8 cellular contexts compared by ENCODE assay signal in the genomic region with DNA sequence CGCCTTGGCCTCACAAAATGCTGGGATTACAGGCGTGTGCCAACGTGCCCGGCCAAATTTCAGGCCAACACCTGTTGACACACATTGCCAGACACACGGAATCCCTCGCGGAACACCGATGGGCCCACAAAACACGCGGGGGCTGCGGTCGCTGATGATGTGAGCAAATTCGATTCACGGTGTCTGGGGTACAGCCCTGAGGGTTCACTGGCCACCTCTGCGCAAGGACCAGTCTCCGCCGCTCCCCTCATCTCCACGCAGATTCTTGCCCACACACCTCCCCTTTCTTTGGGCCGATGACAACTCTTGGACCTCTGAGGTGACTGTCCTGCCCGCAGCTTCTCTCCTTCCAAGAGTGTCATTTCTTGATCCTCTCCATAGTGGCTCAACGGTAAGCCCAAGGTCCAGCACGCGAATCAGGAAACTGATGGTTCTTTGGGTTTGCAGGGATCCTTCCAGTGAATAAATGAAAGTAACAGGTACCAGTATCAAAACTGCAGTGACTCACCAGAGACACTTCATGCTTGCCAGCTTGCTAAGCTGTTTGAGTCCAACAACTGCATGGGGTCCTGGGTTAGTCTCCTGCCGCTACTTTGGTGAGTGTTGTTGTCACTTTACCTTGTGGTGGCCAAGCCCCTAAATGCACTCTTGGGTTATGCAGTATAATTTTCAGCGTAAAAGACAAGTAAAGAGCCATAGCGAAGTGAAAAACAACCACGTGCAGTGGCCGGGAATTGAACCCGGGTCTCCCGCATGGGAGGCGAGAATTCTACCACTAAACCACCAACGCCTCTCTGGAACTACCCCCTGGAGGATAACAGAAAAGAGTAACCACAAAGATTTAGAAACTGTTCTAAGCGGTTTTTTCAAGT. TPM values are rescaled to one million over a fixed set of nuclear protein-coding genes. Genes with fewer than 3 reads are reported as not detected.
A peak's percentile ranks its signal among the peaks of the same experiment; 100 is the strongest.
DNase-seq lines count a peak whose midpoint lies in the region; ATAC-seq and TF ChIP-seq lines count a peak whose summit lies in the region.

No MANE protein-coding gene starts in this region.

- H3K79me1 ChIP-seq in neuronal stem cell (ENCODE audit: low read depth, low read length): no peaks in the 10 kb centered on the region

- H3K18ac ChIP-seq in neuronal stem cell (ENCODE audit: low read length): no peak overlapping the region

- H2BK120ac ChIP-seq in neuronal stem cell (ENCODE audit: low read depth, low read length): no peak overlapping the region

- H4K20me1 ChIP-seq in DND-41 (ENCODE audit: insufficient read depth, low read length): no peaks in the 10 kb centered on the region

- H4K8ac ChIP-seq in neuronal stem cell (ENCODE audit: low read depth, low read length): peak overlapping the region; percentile 43

- H3K4ac ChIP-seq in neuronal stem cell (ENCODE audit: low read length): no peak overlapping the region

- no peak overlapping the region for H3K14ac ChIP-seq in neuronal stem cell (ENCODE audit: low read length)

- H2AFZ ChIP-seq in DND-41 (ENCODE audit: low read depth, low read length) (no peak overlapping the region), neuronal stem cell (ENCODE audit: low read length) (no peak overlapping the region)

- peak; percentile 82 for ATAC-seq in DND-41 (ENCODE audit: insufficient read depth, low read depth)

- H3K23ac ChIP-seq in neuronal stem cell (ENCODE audit: low read depth, low read length, poor library complexity): no peak overlapping the region

- H3K79me2 ChIP-seq in DND-41 (ENCODE audit: insufficient read depth, low read length): no peaks in the 10 kb centered on the region

- no peak overlapping the region for H2BK15ac ChIP-seq in neuronal stem cell (ENCODE audit: low read length)

- H3K36me3 ChIP-seq in DND-41 (ENCODE audit: insufficient read depth, low read length): no peaks in the 10 kb centered on the region
- H3K36me3 ChIP-seq in neuronal stem cell (replicated peaks in 1 of 2; ENCODE audit: control insufficient read depth in 2 of 2, insufficient read depth in 2 of 2, low read length in 2 of 2): no peaks in the 10 kb centered on the region

- no CpG with 5 or more reads among the region's 33 CpGs for WGBS in neuronal stem cell (ENCODE audit: extremely low coverage in 2 of 2, insufficient read length in 2 of 2, insufficient replicate concordance in 1 of 2), 2 donors

- DNase-seq in DND-41 (peak; percentile 57), HL-60 (ENCODE audit: low read depth in 1 of 2, low spot score in 1 of 2) (peak; percentile 71 to 75), SKM-1 treated with dmso at 0.1 percent for 144 hours (lab: John Stamatoyannopoulos, UW; ENCODE audit: unreplicated experiment) (peak; percentile 66), ecto neural progenitor cell (ENCODE audit: low spot score) (peak; percentile 56), neuronal stem cell (ENCODE audit: low spot score) (peak; percentile 51), NCI-H345 (lab: John Stamatoyannopoulos, UW) (no peak), T1000 (lab: John Stamatoyannopoulos, UW) (no peak)
- DNase-seq in effector CD4-positive, alpha-beta T cell: no peak

- H2BK5ac ChIP-seq in neuronal stem cell (ENCODE audit: low read length): no peak overlapping the region

- H2AK5ac ChIP-seq in neuronal stem cell (ENCODE audit: low read depth, low read length): peak overlapping the region; percentile 37

- peaks cover 12% of the 10 kb centered on the region for H3K27me3 ChIP-seq in DND-41 (ENCODE audit: insufficient read depth, low read length, poor library complexity)
- H3K27me3 ChIP-seq in HL-60 (ENCODE audit: insufficient read depth, poor library complexity, severe bottlenecking): no peaks in the 10 kb centered on the region
- H3K27me3 ChIP-seq in neuronal stem cell (ENCODE audit: control insufficient read depth in 3 of 3, insufficient read depth in 3 of 3, low read depth in 1 of 3, low read length in 3 of 3): no peaks in the 10 kb centered on the region

- no peak overlapping the region for H3K9ac ChIP-seq in DND-41 (ENCODE audit: low read depth, low read length)
- no peak overlapping the region for H3K9ac ChIP-seq in neuronal stem cell (ENCODE audit: low read depth, low read length, poor library complexity)

- no peak overlapping the region for H3K4me2 ChIP-seq in DND-41 (ENCODE audit: insufficient read depth, low read length)
- no peak overlapping the region for H3K4me2 ChIP-seq in neuronal stem cell (ENCODE audit: insufficient read depth, low read length, poor library complexity, severe bottlenecking)

- H3K27ac ChIP-seq in DND-41 (ENCODE audit: low read length) (no peak overlapping the region), HL-60 (replicated peaks) (no peak overlapping the region), neuronal stem cell (replicated peaks; ENCODE audit: low read length) (no peak overlapping the region)

- H3K4me1 ChIP-seq in DND-41 (ENCODE audit: insufficient read depth, low read length) (no peaks in the 10 kb centered on the region), neuronal stem cell (ENCODE audit: control insufficient read depth in 2 of 2, insufficient read depth in 1 of 2, low read depth in 1 of 2, low read length in 2 of 2) (peaks cover 0 to 4% of the 10 kb centered on the region in 2 donors)

- TF ChIP-seq CTCF in DND-41 (IDR thresholded peaks at IDR 0.05; ENCODE audit: borderline replicate concordance, extremely low read depth, low read length, poor library complexity, severe bottlenecking) (no peak), HL-60 (IDR thresholded peaks at IDR 0.05; ENCODE audit: insufficient read depth, low read length) (no peak)

- H3K4me3 ChIP-seq in DND-41 (ENCODE audit: low read depth in 1 of 2, low read length in 2 of 2) (no peak overlapping the region), HL-60 (replicated peaks; ENCODE audit: insufficient read depth, low read length) (no peak overlapping the region), neuronal stem cell (ENCODE audit: low read length in 2 of 2) (no peak overlapping the region)

- H3K9me3 ChIP-seq in DND-41 (ENCODE audit: insufficient read depth, low read length, severe bottlenecking): no peaks in the 10 kb centered on the region
- H3K9me3 ChIP-seq in neuronal stem cell (replicated peaks in 1 of 2; ENCODE audit: control insufficient read depth in 2 of 2, insufficient read depth in 1 of 2, low read depth in 1 of 2, low read length in 2 of 2): no peaks in the 10 kb centered on the region

- peak overlapping the region; percentile 22 for H2BK12ac ChIP-seq in neuronal stem cell (ENCODE audit: low read length)

- no peak overlapping the region for H4K91ac ChIP-seq in neuronal stem cell (ENCODE audit: low read depth, low read length, poor library complexity)

RNA-seq across cellular contexts. Expression of a gene that starts 11.0 kb away (rescaled TPM):
- 14.3 TPM for polyA plus RNA-seq in neuronal stem cell (2013, experiment 1 of 2)
- 15.9 TPM for polyA plus RNA-seq in neuronal stem cell (2013, experiment 2 of 2)

Comparison
In these comparisons a context has a peak if more than half of its experiments do, and no peak if none do; other contexts are left out.
1. DNase-seq: peak in DND-41 (single experiment), HL-60 (2 of 2), SKM-1 treated with dmso at 0.1 percent for 144 hours (single experiment), ecto neural progenitor cell (single experiment) and neuronal stem cell (single experiment); none in effector CD4-positive, alpha-beta T cell (single experiment), NCI-H345 (single experiment) and T1000 (single experiment).